In genomic region chr11:34439521-34440258, GRCh38 we compare ENCODE assay signal across 8 cellular contexts. TPM values are rescaled to one million over a fixed set of nuclear protein-coding genes. Genes with fewer than 3 reads are reported as not detected.
DNase-seq lines count a peak whose midpoint lies in the region; ATAC-seq and TF ChIP-seq lines count a peak whose summit lies in the region.

No MANE protein-coding gene starts in this region.

- H3K9ac ChIP-seq in iPS-20b (ENCODE audit: low read depth, low read length), result peak overlapping the region; percentile 61; the same call in 1 of the 2 replicates
- H3K9ac ChIP-seq in subcutaneous abdominal adipose tissue (ENCODE audit: low read length in 5 of 5), result peak overlapping the region; percentile 80 to 95 (median 93)

- DNase-seq in NCI-H748 (lab: John Stamatoyannopoulos, UW; ENCODE audit: unreplicated experiment), result peak; percentile 9
- no peak for DNase-seq in NCI-H748 treated with DMSO at 0.1 percent for 48 hours (lab: John Stamatoyannopoulos, UW)
- no peak for DNase-seq in NCI-H1930 (lab: John Stamatoyannopoulos, UW)
- DNase-seq in posterior vena cava (ENCODE audit: low spot score), result no peak

- H3K4me3 ChIP-seq in WI38 (ENCODE audit: low read depth, low read length) (peak overlapping the region; percentile 87), iPS-20b (ENCODE audit: low read length) (peak overlapping the region; percentile 73; the same call in 1 of the 2 replicates), subcutaneous abdominal adipose tissue (ENCODE audit: low read depth in 1 of 5, low read length in 5 of 5) (peak overlapping the region; percentile 86 to 96 (median 92))

- intact Hi-C loops in posterior vena cava (cut with DNase I), result no loop called here

- no peak for ATAC-seq in HG03196 (IDR thresholded peaks at IDR 0.05; ENCODE audit: unreplicated experiment)

- no peaks in the 10 kb centered on the region for H3K27me3 ChIP-seq in iPS-20b (ENCODE audit: insufficient read depth, low read length)
- no peaks in the 10 kb centered on the region for H3K27me3 ChIP-seq in subcutaneous abdominal adipose tissue (ENCODE audit: control insufficient read depth in 5 of 5, insufficient read depth in 4 of 5, low read length in 5 of 5)

- H3K27ac ChIP-seq in iPS-20b (ENCODE audit: low read length), result no peak overlapping the region
- H3K27ac ChIP-seq in subcutaneous abdominal adipose tissue (ENCODE audit: low read depth, low read length), result peak overlapping the region; percentile 99

- TF ChIP-seq CTCF in WI38 (IDR thresholded peaks at IDR 0.05; ENCODE audit: low read depth, low read length), result no peak

- H3K36me3 ChIP-seq in iPS-20b (ENCODE audit: insufficient read depth, low read depth, low read length) (no peaks in the 10 kb centered on the region), subcutaneous abdominal adipose tissue (ENCODE audit: control insufficient read depth in 5 of 5, insufficient read depth in 5 of 5, low read length in 5 of 5) (peaks cover 0 to 7% (median 0%) of the 10 kb centered on the region in 5 donors)

- H3K4me1 ChIP-seq in iPS-20b (ENCODE audit: insufficient read depth, low read length) (no peaks in the 10 kb centered on the region), subcutaneous abdominal adipose tissue (ENCODE audit: control insufficient read depth in 5 of 5, insufficient read depth in 5 of 5, low read length in 5 of 5) (peaks cover 3 to 66% (median 59%) of the 10 kb centered on the region in 5 donors)

- no peaks in the 10 kb centered on the region; the same call in 1 of the 2 replicates for H3K9me3 ChIP-seq in iPS-20b (ENCODE audit: insufficient read depth, low read depth, low read length)
- H3K9me3 ChIP-seq in subcutaneous abdominal adipose tissue (ENCODE audit: control insufficient read depth in 5 of 5, low read length in 5 of 5), result no peaks in the 10 kb centered on the region

RNA-seq across cellular contexts. Expression of gene CAT, which starts 1.0 kb away (rescaled TPM):
- 10 to 100 TPM; 53.3 to 71.5 TPM for total RNA-seq in posterior vena cava
